8 cellular contexts compared by ENCODE assay signal in the genomic region with DNA sequence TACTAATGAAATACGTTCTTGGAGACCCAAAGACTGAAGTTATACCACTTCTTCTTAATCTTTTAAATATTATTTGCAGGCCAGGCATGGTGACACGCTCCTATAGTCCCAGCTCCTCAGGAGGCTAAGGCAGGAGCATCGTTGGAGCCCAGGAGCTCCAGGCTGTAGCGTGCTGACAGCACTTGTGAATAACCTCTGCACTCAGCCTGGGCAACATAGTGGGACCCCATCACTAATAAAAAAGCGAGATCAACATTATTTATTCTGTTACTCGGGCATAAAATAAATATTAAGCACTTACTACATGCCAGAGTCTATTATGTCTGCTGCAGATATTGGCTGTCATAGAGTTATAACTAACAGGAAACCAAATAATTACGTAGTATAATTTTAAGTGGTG. TPM values are rescaled to one million over a fixed set of nuclear protein-coding genes. Genes with fewer than 3 reads are reported as not detected.
A peak's percentile ranks its signal among the peaks of the same experiment; 100 is the strongest.
DNase-seq lines count a peak whose midpoint lies in the region; ATAC-seq and TF ChIP-seq lines count a peak whose summit lies in the region.

No MANE protein-coding gene starts in this region.

- no peaks in the 10 kb centered on the region for H3K27me3 ChIP-seq in heart right ventricle
- H3K27me3 ChIP-seq in mononuclear cell (ENCODE audit: insufficient read depth, low read length) = no peaks in the 10 kb centered on the region
- H3K27me3 ChIP-seq in aorta (ENCODE audit: control insufficient read depth in 1 of 2, insufficient read depth in 2 of 2, low read length in 1 of 2) = no peaks in the 10 kb centered on the region

- peak overlapping the region in 6 of 10 donors; percentile 91 to 98 (median 95) for H3K27ac ChIP-seq in heart right ventricle
- H3K27ac ChIP-seq in aorta (ENCODE audit: low read depth in 1 of 2, low read length in 2 of 2) = no peak overlapping the region

- H3K9me3 ChIP-seq in heart right ventricle (no peaks in the 10 kb centered on the region), mononuclear cell (ENCODE audit: low read depth, low read length) (no peaks in the 10 kb centered on the region), aorta (ENCODE audit: control insufficient read depth, low read length) (no peaks in the 10 kb centered on the region)

- H3K4me3 ChIP-seq in heart right ventricle (peak overlapping the region; percentile 78 to 99 (median 96)), mononuclear cell (ENCODE audit: low read length) (peak overlapping the region; percentile 87), aorta (ENCODE audit: low read length in 2 of 2) (peak overlapping the region; percentile 60 to 88)

- peaks cover 14% of the 10 kb centered on the region for H3K36me3 Mint-ChIP-seq in MCF 10A (ENCODE audit: insufficient read depth, unreplicated experiment)

- no peak for DNase-seq in heart right ventricle
- DNase-seq in Right ventricle myocardium superior = no peak
- DNase-seq in MCF 10A (ENCODE audit: unreplicated experiment) = no peak
- DNase-seq in aorta = no peak
- DNase-seq in GM19240 (ENCODE audit: insufficient read length, low spot score) = no peak

- BruUV-seq in MCF 10A (replicated peaks; lab: Mats Ljungman, UMichigan) = no TSS peak

- H3K4me1 ChIP-seq in heart right ventricle = peaks cover 7 to 40% (median 34%) of the 10 kb centered on the region in 9 donors
- peaks cover 24% of the 10 kb centered on the region for H3K4me1 ChIP-seq in mononuclear cell (ENCODE audit: insufficient read depth, low read length)
- H3K4me1 ChIP-seq in aorta (ENCODE audit: control insufficient read depth in 1 of 2, insufficient read depth in 2 of 2, low read length in 2 of 2) = peaks cover 0 to 3% of the 10 kb centered on the region in 2 donors

- no peaks in the 10 kb centered on the region for H3K9me3 Mint-ChIP-seq in MCF 10A (ENCODE audit: unreplicated experiment)

- H3K4me3 Mint-ChIP-seq in MCF 10A (ENCODE audit: unreplicated experiment) = peak overlapping the region; percentile 84

- peaks cover 24% of the 10 kb centered on the region for H3K4me1 Mint-ChIP-seq in MCF 10A (ENCODE audit: insufficient read depth, unreplicated experiment)

- no peak for ATAC-seq in heart right ventricle
- no peak for ATAC-seq in Right ventricle myocardium superior (ENCODE audit: poor library complexity)
- ATAC-seq in aorta (ENCODE audit: low FRiP score) = no peak
- no peak for ATAC-seq in GM19035 (IDR thresholded peaks at IDR 0.05; ENCODE audit: unreplicated experiment)
- ATAC-seq in HG03342 (IDR thresholded peaks at IDR 0.05; ENCODE audit: unreplicated experiment) = no peak

- no peak for TF ChIP-seq CTCF in heart right ventricle (IDR thresholded peaks at IDR 0.05)
- no peak for TF ChIP-seq CTCF in MCF 10A (IDR thresholded peaks at IDR 0.05; ENCODE audit: unreplicated experiment)

- intact Hi-C loops in heart right ventricle (cut with DNase I) = loop anchor here in 4 of 10 donors (5.0 kb wide), 1 partner anchor 41 kb away; the partner anchor contains the start of genes C11orf54 (in 4 of the 4) and TAF1D (in 4 of the 4)
- intact Hi-C loops in Right ventricle myocardium superior (cut with DNase I) = loop anchor here (5.0 kb wide), 1 partner anchor 41 kb away; the partner anchor contains the start of genes C11orf54 and TAF1D
- intact Hi-C loops in MCF 10A (cut with micrococcal nuclease) = no loop called here
- intact Hi-C loops in aorta (cut with DNase I) = loop anchor here (5.0 to 10.0 kb wide), 2 partner anchors 41 to 119 kb away; partner anchors contain the start of genes C11orf54 (in 1 of the 2), CEP295 (in 1 of the 2) and TAF1D (in 1 of the 2)

- POLR2A ChIA-PET in MCF 10A (lab: Yijun Ruan, JAX) = interaction anchor here (0.8 to 5.5 kb wide), 15 partner anchors 9 to 687 kb away, joined by 3 to 169 read pairs (median 4); partner anchors contain the start of genes C11orf54 and TAF1D

- WGBS in heart right ventricle, 2 donors = 55 to 56% methylated on average over 7 of the region's 7 CpGs
- WGBS in aorta, 2 donors = 40 to 46% methylated on average over 7 of the region's 7 CpGs

- CTCF ChIA-PET in MCF 10A (lab: Yijun Ruan, JAX) = interaction anchor here (1.0 to 1.2 kb wide), 4 partner anchors 12 to 43 kb away, joined by 3 to 9 read pairs (median 7); no protein-coding TSS in a partner anchor

- H3K27me3 Mint-ChIP-seq in MCF 10A (ENCODE audit: insufficient read depth, unreplicated experiment) = no peaks in the 10 kb centered on the region

- H3K27ac Mint-ChIP-seq in MCF 10A (ENCODE audit: low read depth, unreplicated experiment) = no peak overlapping the region

- peaks cover 0 to 10% (median 2%) of the 10 kb centered on the region in 9 donors for H3K36me3 ChIP-seq in heart right ventricle
- no peaks in the 10 kb centered on the region for H3K36me3 ChIP-seq in aorta (ENCODE audit: control insufficient read depth in 1 of 2, insufficient read depth in 2 of 2, low read length in 1 of 2)

RNA-seq across cellular contexts. Expression of gene MED17, which starts 0.7 kb away (rescaled TPM):
- total RNA-seq in heart right ventricle (10 to 100 TPM; 17.2 to 25.7 (median 22.1) TPM), Right ventricle myocardium superior (15.3 TPM), MCF 10A (2022) (42.2 and 43.9 TPM in 2 replicates), mononuclear cell (48.0 TPM), aorta (10 to 100 TPM; 30.9 to 33.1 TPM)
- polyA plus RNA-seq in heart right ventricle (10 to 100 TPM; 11.0 to 12.5 TPM), aorta (10 to 100 TPM in 1 of 2 donors, 1 to 10 TPM in 1; 8.9 to 12.5 TPM)

RNA-seq across cellular contexts. Expression of gene C11orf54, which starts 41.9 kb away (rescaled TPM):
- 10 to 100 TPM; 24.3 to 39.5 (median 27.6) TPM for total RNA-seq in heart right ventricle
- 10 to 100 TPM; 12.2 to 29.5 TPM for polyA plus RNA-seq in heart right ventricle
- total RNA-seq in Right ventricle myocardium superior = 30.2 TPM
- total RNA-seq in MCF 10A (2022) = 13.8 and 23.1 TPM in 2 replicates
- 9.8 TPM for total RNA-seq in mononuclear cell
- 10 to 100 TPM; 26.3 to 31.2 TPM for total RNA-seq in aorta
- 10 to 100 TPM; 23.1 to 31.2 TPM for polyA plus RNA-seq in aorta

RNA-seq across cellular contexts. Expression of gene TAF1D, which starts 42.1 kb away (rescaled TPM):
- 10 to 100 TPM; 24.0 to 46.1 (median 31.6) TPM for total RNA-seq in heart right ventricle
- 100 to 1,000 TPM in 1 of 2 donors, 10 to 100 TPM in 1; 56.6 to 114 TPM for polyA plus RNA-seq in heart right ventricle
- 28.2 TPM for total RNA-seq in Right ventricle myocardium superior
- 165 and 212 TPM in 2 replicates for total RNA-seq in MCF 10A (2022)
- 229 TPM for total RNA-seq in mononuclear cell
- 100 to 1,000 TPM; 110 to 111 TPM for total RNA-seq in aorta
- polyA plus RNA-seq in aorta = 100 to 1,000 TPM; 121 to 152 TPM

Comparison
In these comparisons a context has a peak if more than half of its experiments do, and no peak if none do; other contexts are left out.
1. H3K27ac ChIP-seq: peak in heart right ventricle (6 of 10); none in aorta (0 of 2).
2. Peak in every context shown above with its lines, with median percentiles within 50 percentile points of each other: H3K4me3 ChIP-seq.